ENCODE assay signal across 9 cellular contexts in genomic region chr11:102320679-102321078, GRCh38. TPM values are rescaled to one million over a fixed set of nuclear protein-coding genes. Genes with fewer than 3 reads are reported as not detected.
DNase-seq lines count a peak whose midpoint lies in the region; ATAC-seq, FAIRE-seq and TF ChIP-seq lines count a peak whose summit lies in the region.
"Had no signal": no experiment of that assay in that cellular context is flagged by ENCODE, and none has a peak within 500 bp of the region (broad histone marks: within the 10 kb centered on the region; RNA-seq: fewer than 3 reads in every experiment).

No MANE protein-coding gene starts in this region.

- H3K27me3 Mint-ChIP-seq in stimulated activated memory B cell treated with anti-CD40 and anti-IgM and Interleukin-4, amounts not matched to agents 10 μg/mL and 1 μg/mL and 100 μg/mL, for 72 hours: no peaks in the 10 kb centered on the region

- H3K4me3 ChIP-seq in Peyer's patch (peak overlapping the region; percentile 0 to 71 (median 58)), heart left ventricle (peak overlapping the region in 1 of 12 donors; percentile 72)

- peak; percentile 79 for FAIRE-seq in GM12891 (lab: Jason Lieb, UNC)

- peaks cover 0 to 21% (median 2%) of the 10 kb centered on the region in 4 donors for H3K4me1 ChIP-seq in Peyer's patch
- peaks cover 0 to 64% (median 4%) of the 10 kb centered on the region in 12 donors for H3K4me1 ChIP-seq in heart left ventricle

- peak overlapping the region; percentile 97 for H3K27ac Mint-ChIP-seq in stimulated activated memory B cell treated with anti-CD40 and anti-IgM and Interleukin-4, amounts not matched to agents 10 μg/mL and 1 μg/mL and 100 μg/mL, for 72 hours

- H3K27me3 ChIP-seq in Peyer's patch: no peaks in the 10 kb centered on the region
- no peaks in the 10 kb centered on the region for H3K27me3 ChIP-seq in heart left ventricle

- peaks cover 56% of the 10 kb centered on the region for H3K4me1 Mint-ChIP-seq in stimulated activated memory B cell treated with anti-CD40 and anti-IgM and Interleukin-4, amounts not matched to agents 10 μg/mL and 1 μg/mL and 100 μg/mL, for 72 hours

- TF ChIP-seq CTCF in Peyer's patch (IDR thresholded peaks at IDR 0.05) (no peak), heart left ventricle (IDR thresholded peaks at IDR 0.05) (no peak), GM10266 (IDR thresholded peaks at IDR 0.05; ENCODE audit: control insufficient read depth, insufficient read depth, low read depth, missing control alignments) (no peak)

- H3K9me3 Mint-ChIP-seq in stimulated activated memory B cell treated with anti-CD40 and anti-IgM and Interleukin-4, amounts not matched to agents 10 μg/mL and 1 μg/mL and 100 μg/mL, for 72 hours: no peaks in the 10 kb centered on the region

- DNase-seq in GM12891 (ENCODE audit: insufficient read length, low spot score) (no peak), Peyer's patch (no peak), heart left ventricle (no peak), GM10266 (ENCODE audit: extremely low spot score) (no peak)
- DNase-seq: erythroblast, kidney glomerular epithelial cell had no signal

- ATAC-seq in heart left ventricle (peak; percentile 38 to 80 (median 72)), GM18870 (IDR thresholded peaks at IDR 0.05; ENCODE audit: unreplicated experiment) (no peak), GM21576 (IDR thresholded peaks at IDR 0.05; ENCODE audit: unreplicated experiment) (no peak)
- ATAC-seq in stimulated activated memory B cell treated with anti-CD40 and anti-IgM and Interleukin-4, amounts not matched to agents 10 μg/mL and 1 μg/mL and 100 μg/mL, for 72 hours: no peak

- peak overlapping the region; percentile 97 for H3K4me3 Mint-ChIP-seq in stimulated activated memory B cell treated with anti-CD40 and anti-IgM and Interleukin-4, amounts not matched to agents 10 μg/mL and 1 μg/mL and 100 μg/mL, for 72 hours

- H3K36me3 ChIP-seq in Peyer's patch (peaks cover 0 to 4% (median 0%) of the 10 kb centered on the region in 3 donors), heart left ventricle (peaks cover 0 to 24% (median 0%) of the 10 kb centered on the region in 9 donors)

- intact Hi-C loops in heart left ventricle (cut with DNase I): no loop called here

- peak overlapping the region; percentile 36 to 90 (median 84) for H3K27ac ChIP-seq in Peyer's patch
- H3K27ac ChIP-seq in heart left ventricle: peak overlapping the region in 6 of 12 donors; percentile 18 to 90 (median 62)

- peaks cover 60% of the 10 kb centered on the region for H3K36me3 Mint-ChIP-seq in stimulated activated memory B cell treated with anti-CD40 and anti-IgM and Interleukin-4, amounts not matched to agents 10 μg/mL and 1 μg/mL and 100 μg/mL, for 72 hours

- TF ChIP-seq POLR2A in GM12891 (IDR thresholded peaks at IDR 0.05; ENCODE audit: low read depth, low read length) (no peak), Peyer's patch (IDR thresholded peaks at IDR 0.05) (no peak), heart left ventricle (IDR thresholded peaks at IDR 0.05) (no peak)

- H3K9me3 ChIP-seq in Peyer's patch (no peaks in the 10 kb centered on the region), heart left ventricle (no peaks in the 10 kb centered on the region)

TF ChIP-seq in GM12891, 5 proteins besides CTCF, POLR2A, EP300 and RAD21:
- no peak for TF ChIP-seq PAX5 (IDR thresholded peaks at IDR 0.05; ENCODE audit: insufficient read depth, low read length, severe bottlenecking)
- no peak for TF ChIP-seq TAF1 (IDR thresholded peaks at IDR 0.05; ENCODE audit: low read depth, low read length)
- no peak for TF ChIP-seq POU2F2 (IDR thresholded peaks at IDR 0.05; ENCODE audit: low read depth, low read length)
- no peak for TF ChIP-seq POLR2AphosphoS5 (IDR thresholded peaks at IDR 0.05; ENCODE audit: low read depth, low read length)
- no peak for TF ChIP-seq SPI1 (IDR thresholded peaks at IDR 0.05; ENCODE audit: low read depth, low read length)

RNA-seq across cellular contexts. Expression of gene BIRC3, which starts 3.4 kb away (rescaled TPM):
- polyA plus RNA-seq in GM12891 (2012; ENCODE audit: low read depth, missing spikeins): 42.0 TPM
- total RNA-seq in Peyer's patch (100 to 1,000 TPM in 2 of 4 donors, 10 to 100 TPM in 2; 33.8 to 160 (median 92.3) TPM), heart left ventricle (10 to 100 TPM in 1 of 9 donors, 1 to 10 TPM in 8; 1.8 to 21.1 (median 5.3) TPM)
- polyA plus RNA-seq in heart left ventricle: 1 to 10 TPM; 1.6 to 3.3 TPM

RNA-seq across cellular contexts. Expression of gene BIRC2, which starts 26.3 kb away (rescaled TPM):
- 19.6 TPM for polyA plus RNA-seq in GM12891 (2012; ENCODE audit: low read depth, missing spikeins)
- 10 to 100 TPM; 30.5 to 88.8 (median 60.8) TPM for total RNA-seq in Peyer's patch
- 10 to 100 TPM; 24.1 to 39.9 (median 32.7) TPM for total RNA-seq in heart left ventricle
- polyA plus RNA-seq in heart left ventricle: 10 to 100 TPM; 17.9 to 34.1 TPM

Comparison
In these comparisons a context has a peak if more than half of its experiments do, and no peak if none do; other contexts are left out.
1. ATAC-seq: peak in heart left ventricle (4 of 4); none in stimulated activated memory B cell treated with anti-CD40 and anti-IgM and Interleukin-4, amounts not matched to agents 10 μg/mL and 1 μg/mL and 100 μg/mL, for 72 hours (single experiment), GM18870 (single experiment) and GM21576 (single experiment).